29 cellular contexts compared by ENCODE assay signal in genomic region chr3:151076626-151077025, GRCh38. TPM values are rescaled to one million over a fixed set of nuclear protein-coding genes. Genes with fewer than 3 reads are reported as not detected.
"Had no signal": no experiment of that assay in that cellular context is flagged by ENCODE, and none has a peak within 500 bp of the region (broad histone marks: within the 10 kb centered on the region; RNA-seq: fewer than 3 reads in every experiment).

No MANE protein-coding gene starts in this region.

- H3K4me2 ChIP-seq: KMS-11 had no signal

- H3K9me3 ChIP-seq: MG63 had no signal

- H3K4me3 ChIP-seq: MG63 had no signal

- H3K36me3 ChIP-seq: MG63 had no signal

- DNase-seq: Karpas-422, Kasumi-1, KG1, MG63, MM.1S, MV-4-11, NCI-H1048, NCI-H1092, NCI-H1092 treated with DMSO at 0.1 percent for 48 hours, NCI-H1417 treated with DMSO at 0.1 percent for 48 hours, NCI-H1436 treated with DMSO at 0.1 percent for 48 hours, NCI-H1694, NCI-H1694 treated with DMSO at 0.1 percent for 48 hours, NCI-H187, NCI-H187 treated with DMSO at 0.1 percent for 48 hours, NCI-H1930, NCI-H2029, NCI-H2029 treated with DMSO at 0.1 percent for 48 hours, NCI-H2081, NCI-H2081 treated with DMSO at 0.1 percent for 48 hours, NCI-H2107, NCI-H2227 treated with DMSO at 0.1 percent for 48 hours, NCI-H226, NCI-H345, NCI-H446, NCI-H446 treated with DMSO at 0.1 percent for 48 hours, NCI-H510A had no signal

- H3K9ac ChIP-seq: KMS-11 had no signal

- H3K27ac ChIP-seq: KMS-11 had no signal

RNA-seq across cellular contexts. Expression of gene MED12L, which starts 8.8 kb away (rescaled TPM):
- total RNA-seq: LHCN-M2 had no signal
